ENCODE assay signal across 8 cellular contexts in genomic region chr1:228082260-228082974, GRCh38. TPM values are rescaled to one million over a fixed set of nuclear protein-coding genes. Genes with fewer than 3 reads are reported as not detected.
DNase-seq lines count a peak whose midpoint lies in the region; ATAC-seq and TF ChIP-seq lines count a peak whose summit lies in the region.

ARF1 (plus strand) TSS chr1:228082708; CDS start chr1:228097115, 14,407 bp downstream.

- ATAC-seq in CD8-positive, alpha-beta T cell: peak; percentile 93
- peak; percentile 56 for ATAC-seq in GM19468 (IDR thresholded peaks at IDR 0.05; ENCODE audit: extremely low read depth, unreplicated experiment)

- H3K27ac ChIP-seq in CD8-positive, alpha-beta T cell (ENCODE audit: low read depth, low read length): peak within 1 kb of the TSS; percentile 97

- H3K4me3 Mint-ChIP-seq in CD8-positive, alpha-beta T cell: peak within 1 kb of the TSS; percentile 96

- no peaks in the 10 kb centered on the region for H3K27me3 Mint-ChIP-seq in CD8-positive, alpha-beta T cell (ENCODE audit: low read depth)

- H3K36me3 ChIP-seq in CD8-positive, alpha-beta T cell (ENCODE audit: insufficient read depth, low read length): no peaks in the 10 kb centered on the region

- H3K9me3 ChIP-seq in CD8-positive, alpha-beta T cell (ENCODE audit: low read length): no peaks in the 10 kb centered on the region

- H3K4me3 ChIP-seq in CD8-positive, alpha-beta T cell (ENCODE audit: low read depth, low read length): peak within 1 kb of the TSS; percentile 94

- H3K27ac Mint-ChIP-seq in CD8-positive, alpha-beta T cell: peak within 1 kb of the TSS; percentile 97

- POLR2A ChIA-PET in CD8-positive, alpha-beta T cell (lab: Charles Lee): interaction anchor here (0.9 to 2.1 kb wide), 11 partner anchors 9 to 1476 kb away, joined by 3 to 17 read pairs (median 5); partner anchors contain the start of genes ABCB10, GUK1, IBA57 and MRPL55

- peaks cover 22% of the 10 kb centered on the region for H3K36me3 Mint-ChIP-seq in CD8-positive, alpha-beta T cell

- TF ChIP-seq CTCF in CD8-positive, alpha-beta T cell (IDR thresholded peaks at IDR 0.05): no peak

- peak; percentile 83 to 98 (median 92) for DNase-seq in CD8-positive, alpha-beta T cell
- DNase-seq in HS-5 (ENCODE audit: low read depth) (peak; percentile 58), NK-92 (lab: John Stamatoyannopoulos, UW; ENCODE audit: unreplicated experiment) (peak; percentile 45), medulla oblongata (ENCODE audit: extremely low spot score) (peak; percentile 97)
- peak; percentile 76 to 92 for DNase-seq in activated CD8-positive, alpha-beta memory T cell treated with anti-CD3 and anti-CD28 coated beads for 1 hour (ENCODE audit: extremely low read depth in 1 of 2, low read depth in 1 of 2)
- DNase-seq in effector CD4-positive, alpha-beta T cell: peak; percentile 88
- DNase-seq in stimulated activated CD4-positive, alpha-beta T cell treated with anti-CD3 and anti-CD28 coated beads, TNF-alpha, amount 100 ng/mL, for 48 hours (ENCODE audit: low read depth in 3 of 3): peak; percentile 85 to 92 (median 87)

- peaks cover 52% of the 10 kb centered on the region for H3K4me1 Mint-ChIP-seq in CD8-positive, alpha-beta T cell (ENCODE audit: low read depth)

- H3K9me3 Mint-ChIP-seq in CD8-positive, alpha-beta T cell: no peaks in the 10 kb centered on the region

- intact Hi-C loops in CD8-positive, alpha-beta T cell (cut with DNase I, micrococcal nuclease): loop anchor here (1.0 to 10.0 kb wide), 19 partner anchors 21 to 1982 kb away; partner anchors contain the start of genes C1orf35 (in 2 of the 2), GUK1 (in 2 of the 2), MRPL55 (in 2 of the 2) and RNF187 (in 2 of the 2)

- H3K27me3 ChIP-seq in CD8-positive, alpha-beta T cell (ENCODE audit: insufficient read depth, low read length): no peaks in the 10 kb centered on the region

- peaks cover 51% of the 10 kb centered on the region for H3K4me1 ChIP-seq in CD8-positive, alpha-beta T cell (ENCODE audit: insufficient read depth, low read length)

- CTCF ChIA-PET in CD8-positive, alpha-beta T cell (lab: Charles Lee): interaction anchor here (1.0 kb wide), 1 partner anchor 83 kb away, joined by 3 read pairs; no protein-coding TSS in a partner anchor

RNA-seq across cellular contexts. Expression of gene ARF1, which starts in this region (rescaled TPM):
- total RNA-seq in CD8-positive, alpha-beta T cell: 100 to 1,000 TPM; 375 to 381 TPM

Comparison
In these comparisons a context has a peak if more than half of its experiments do, and no peak if none do; other contexts are left out.
1. Peak in every context shown above with its lines: DNase-seq, ATAC-seq, H3K4me3 ChIP-seq and H3K27ac ChIP-seq.
2. DNase-seq: peak in every context shown above with its lines; median percentile 97 in medulla oblongata; 92 in CD8-positive, alpha-beta T cell; 88 in effector CD4-positive, alpha-beta T cell; 87 in stimulated activated CD4-positive, alpha-beta T cell treated with anti-CD3 and anti-CD28 coated beads, TNF-alpha, amount 100 ng/mL, for 48 hours; 84 in activated CD8-positive, alpha-beta memory T cell treated with anti-CD3 and anti-CD28 coated beads for 1 hour; 58 in HS-5; 45 in NK-92.